ENCODE assay signal across 25 cellular contexts in the genomic region with DNA sequence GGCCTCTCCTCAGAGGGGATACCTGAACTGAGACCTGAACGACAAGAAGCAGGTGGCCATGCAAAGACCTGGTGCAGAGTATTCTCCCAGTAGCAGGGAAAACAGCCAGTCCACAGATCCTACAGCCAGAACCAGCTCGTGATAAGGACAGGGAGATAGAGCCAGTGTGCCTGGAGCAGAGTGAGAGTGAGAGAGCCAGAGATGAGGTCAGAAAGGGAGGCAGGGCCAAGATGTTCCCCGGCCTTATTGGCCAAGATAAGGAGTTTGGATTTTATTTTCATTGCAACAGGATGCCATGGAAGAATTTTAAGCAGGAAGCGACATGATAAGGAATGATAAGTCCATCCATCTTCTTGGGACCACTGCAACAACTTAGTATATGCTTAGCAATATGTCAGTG.
DNase-seq lines count a peak whose midpoint lies in the region; ATAC-seq and TF ChIP-seq lines count a peak whose summit lies in the region.
"Had no signal": no experiment of that assay in that cellular context is flagged by ENCODE, and none has a peak within 500 bp of the region (broad histone marks: within the 10 kb centered on the region; RNA-seq: fewer than 3 reads in every experiment).

No MANE protein-coding gene starts in this region.

- H4K8ac ChIP-seq in mesendoderm (ENCODE audit: low read depth, low read length), result no peak overlapping the region

- no peak for TF ChIP-seq EP300 in SK-N-SH (IDR thresholded peaks at IDR 0.05; ENCODE audit: borderline replicate concordance in 1 of 2, low read depth in 1 of 2, low read length in 1 of 2)

- H3K9ac ChIP-seq in SK-N-SH (no peak overlapping the region), mesendoderm (ENCODE audit: low read length) (no peak overlapping the region)

- no peaks in the 10 kb centered on the region for H3K79me2 ChIP-seq in SK-N-SH (ENCODE audit: insufficient read depth)
- H3K79me2 ChIP-seq in mesendoderm (ENCODE audit: control insufficient read depth, insufficient read depth, low read length), result no peaks in the 10 kb centered on the region

- POLR2A ChIA-PET in SK-N-SH (lab: Yijun Ruan, JAX) (no interaction called here), RWPE1 (lab: Yijun Ruan, JAX; ENCODE audit: low non-redundant PET) (interaction anchor here (0.5 kb wide), 1 partner anchor 22 kb away, joined by 3 read pairs; no protein-coding TSS in a partner anchor)

- H3K23ac ChIP-seq in mesendoderm (ENCODE audit: low read length), result no peak overlapping the region

- no peaks in the 10 kb centered on the region for H3K36me3 ChIP-seq in SK-N-SH (replicated peaks in 1 of 2; ENCODE audit: control insufficient read depth in 1 of 2, insufficient read depth in 2 of 2, low read length in 1 of 2)
- H3K36me3 ChIP-seq in mesendoderm (ENCODE audit: control insufficient read depth, insufficient read depth, low read length), result no peaks in the 10 kb centered on the region
- H3K36me3 ChIP-seq: gastrocnemius medialis, neutrophil, prostate gland, thoracic aorta had no signal

- CTCF ChIA-PET in SK-N-SH (lab: Yijun Ruan, JAX), result no interaction called here
- CTCF ChIA-PET in RWPE1 (lab: Yijun Ruan, JAX), result no interaction called here

- no peak for TF ChIP-seq RAD21 in SK-N-SH (IDR thresholded peaks at IDR 0.05; ENCODE audit: low read length)

- no peak for ATAC-seq in HG02642 (IDR thresholded peaks at IDR 0.05; ENCODE audit: poor library complexity, unreplicated experiment)
- ATAC-seq: activated CD4-positive, CD25-positive, alpha-beta regulatory T cell treated with anti-CD3 and anti-CD28 coated beads, Interleukin-2, amount 50 U/mL, for 24 hours; gastrocnemius medialis; GM12878; left lobe of liver had no signal

- H3K27ac ChIP-seq in SK-N-SH (ENCODE audit: low read depth in 2 of 2, low read length in 1 of 2) (peak overlapping the region in 1 of 2 experiments; percentile 77; a peak in 3 of 4 replicates), mesendoderm (ENCODE audit: low read depth, low read length) (no peak overlapping the region), RWPE1 (no peak overlapping the region)
- H3K27ac ChIP-seq: gastrocnemius medialis, HL-60, neutrophil, prostate gland, thoracic aorta had no signal

- DNase-seq in EL (peak; percentile 26), SK-N-SH (no peak), fibroblast of peridontal ligament (ENCODE audit: extremely low read depth) (peak; percentile 10), mesendoderm (peak; percentile 65), HuH-7 (ENCODE audit: low spot score) (no peak), RWPE1 (ENCODE audit: low spot score) (no peak), DMS79 treated with DMSO at 0.1 percent for 48 hours (lab: John Stamatoyannopoulos, UW) (no peak)
- DNase-seq: activated CD4-positive, alpha-beta memory T cell treated with anti-CD3 and anti-CD28 coated beads for 36 hours; C1 segment of cervical spinal cord; cerebellar nuclear complex; COR-L47; DMS53; gastrocnemius medialis; hippocampal formation; NCI-H1105; NCI-H1930; stimulated activated naive CD4-positive, alpha-beta T cell treated with Interleukin-2 at 50 U/mL for 16 hours had no signal

- H3K9me3 ChIP-seq in SK-N-SH, result no peaks in the 10 kb centered on the region
- H3K9me3 ChIP-seq: gastrocnemius medialis, neutrophil, prostate gland, thoracic aorta had no signal

- WGBS in SK-N-SH (ENCODE audit: low lambda C conversion rate), result 57% methylated on average over 4 of the region's 4 CpGs
- no CpG with 5 or more reads among the region's 4 CpGs for WGBS in mesendoderm (ENCODE audit: extremely low coverage, insufficient coverage, low lambda C conversion rate)

- no peaks in the 10 kb centered on the region for H3K79me1 ChIP-seq in mesendoderm (ENCODE audit: low read length)

- H4K5ac ChIP-seq in mesendoderm (ENCODE audit: low read length), result no peak overlapping the region

- H3K18ac ChIP-seq in mesendoderm (ENCODE audit: low read length), result no peak overlapping the region

- no peak overlapping the region for H2BK120ac ChIP-seq in mesendoderm (ENCODE audit: low read depth, low read length)

- H3K4me2 ChIP-seq in SK-N-SH (peak overlapping the region; percentile 70), mesendoderm (ENCODE audit: low read length) (no peak overlapping the region)

- no peak overlapping the region for H2BK15ac ChIP-seq in mesendoderm (replicated peaks; ENCODE audit: low read depth)

- H3K56ac ChIP-seq in mesendoderm (ENCODE audit: low read length), result no peak overlapping the region

- H3K27me3 ChIP-seq in SK-N-SH (ENCODE audit: insufficient read depth), result no peaks in the 10 kb centered on the region
- no peaks in the 10 kb centered on the region for H3K27me3 ChIP-seq in mesendoderm (ENCODE audit: insufficient read depth, low read length, poor library complexity)
- H3K27me3 ChIP-seq: gastrocnemius medialis, neutrophil had no signal

- no peak overlapping the region for H2BK5ac ChIP-seq in mesendoderm (ENCODE audit: low read length)

- no peaks in the 10 kb centered on the region for H4K20me1 ChIP-seq in SK-N-SH (ENCODE audit: insufficient read depth)

- H3K9me2 ChIP-seq in SK-N-SH, result no peaks in the 10 kb centered on the region

- H3K4me3 ChIP-seq in SK-N-SH (ENCODE audit: low read depth in 2 of 2, low read length in 1 of 2), result no peak overlapping the region
- H3K4me3 ChIP-seq in mesendoderm (ENCODE audit: low read length), result no peak overlapping the region
- H3K4me3 ChIP-seq: gastrocnemius medialis, GM12878, prostate gland, thoracic aorta had no signal

- no peak overlapping the region for H2AFZ ChIP-seq in SK-N-SH (ENCODE audit: low read depth)

- H3K4me1 ChIP-seq in SK-N-SH (ENCODE audit: control insufficient read depth in 1 of 2, insufficient read depth in 2 of 2, low read depth in 1 of 2, low read length in 1 of 2), result peaks cover 22 to 40% of the 10 kb centered on the region in 2 experiments
- H3K4me1 ChIP-seq in mesendoderm (ENCODE audit: control insufficient read depth, low read depth, low read length), result peaks cover 6% of the 10 kb centered on the region
- H3K4me1 ChIP-seq: gastrocnemius medialis, prostate gland had no signal

- H2AK5ac ChIP-seq in mesendoderm (ENCODE audit: low read length), result no peak overlapping the region

- peaks cover 30% of the 10 kb centered on the region for H3F3A ChIP-seq in SK-N-SH (replicated peaks; ENCODE audit: insufficient read depth)

- TF ChIP-seq CTCF in SK-N-SH (IDR thresholded peaks at IDR 0.05) (no peak), RWPE1 (conservative IDR thresholded peaks at IDR 0.05; ENCODE audit: low read depth) (no peak)

- no peak overlapping the region for H3K4ac ChIP-seq in mesendoderm (ENCODE audit: low read depth, low read length)

TF ChIP-seq in SK-N-SH, 30 proteins besides CTCF, POLR2A, EP300 and RAD21 (continues in another document):
- TF ChIP-seq SIN3A (IDR thresholded peaks at IDR 0.05; ENCODE audit: borderline replicate concordance, low read depth, low read length), result no peak
- no peak for TF ChIP-seq NRF1 (IDR thresholded peaks at IDR 0.05; ENCODE audit: low read depth, low read length)
- no peak for TF ChIP-seq GATA2 (CRISPR knock-in tag; IDR thresholded peaks at IDR 0.05)
- no peak for TF ChIP-seq TAF1 (IDR thresholded peaks at IDR 0.05; ENCODE audit: borderline replicate concordance, low read depth, low read length)
- no peak for TF ChIP-seq ZBTB33 (IDR thresholded peaks at IDR 0.05; ENCODE audit: borderline replicate concordance, low read depth)
- no peak for TF ChIP-seq SMC3 (IDR thresholded peaks at IDR 0.05; ENCODE audit: low read depth, low read length)
- no peak for TF ChIP-seq TCF12 (IDR thresholded peaks at IDR 0.05)
- no peak for TF ChIP-seq ELF1 (IDR thresholded peaks at IDR 0.05)
- TF ChIP-seq TEAD4 (IDR thresholded peaks at IDR 0.05; ENCODE audit: borderline replicate concordance, insufficient read depth), result no peak
- no peak for TF ChIP-seq REST (IDR thresholded peaks at IDR 0.05; ENCODE audit: low read depth, low read length)
- no peak for TF ChIP-seq NFIC (IDR thresholded peaks at IDR 0.05; ENCODE audit: borderline replicate concordance)
- TF ChIP-seq RXRA (IDR thresholded peaks at IDR 0.05; ENCODE audit: borderline replicate concordance, low read depth), result no peak

Comparison
In these comparisons a context has a peak if more than half of its experiments do, and no peak if none do; other contexts are left out.
1. DNase-seq: peak in EL (single experiment), fibroblast of peridontal ligament (single experiment) and mesendoderm (single experiment); none in SK-N-SH (single experiment), HuH-7 (single experiment), RWPE1 (single experiment) and DMS79 treated with DMSO at 0.1 percent for 48 hours (single experiment).